1 cellular context compared by ENCODE assay signal in the genomic region with DNA sequence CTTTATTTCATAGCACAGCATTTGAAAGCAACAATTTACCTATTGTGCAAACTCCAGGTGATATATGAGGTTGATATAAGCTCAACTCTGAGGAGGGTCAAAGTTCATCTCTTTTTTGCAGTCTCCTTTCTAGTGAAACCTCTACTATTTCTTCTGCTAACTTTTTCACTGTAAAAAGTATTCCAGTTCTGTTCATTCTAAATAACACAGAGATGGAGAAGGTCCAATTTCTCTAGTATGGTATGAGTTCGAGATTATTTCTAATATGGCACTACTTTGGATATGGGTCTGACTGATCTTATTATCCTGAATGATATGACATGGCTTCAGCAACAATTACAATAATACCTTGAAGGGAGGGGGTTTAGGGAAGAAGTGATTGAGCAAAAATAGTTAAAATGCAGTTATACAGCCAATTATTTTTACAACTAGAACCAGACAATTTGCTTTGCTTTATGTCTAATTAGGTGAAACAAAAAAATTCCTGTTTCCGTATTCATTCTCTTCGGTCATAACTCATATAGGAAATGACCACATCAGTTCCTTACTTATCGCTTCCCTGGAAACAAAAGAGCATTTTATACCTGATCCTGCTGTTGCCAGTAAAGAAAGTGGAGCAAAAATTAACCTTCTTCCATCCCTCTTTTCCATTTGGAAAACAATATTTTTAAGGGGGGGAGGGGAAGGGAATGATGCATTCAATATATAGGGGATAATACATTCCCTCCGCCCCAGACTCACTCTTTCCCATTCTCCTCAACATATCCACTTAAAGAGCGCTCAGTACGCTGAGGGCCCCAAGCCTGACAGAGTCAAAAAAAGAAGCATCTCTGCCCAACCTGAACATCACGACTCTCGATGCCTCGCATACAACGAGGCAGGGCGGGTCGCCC.
TF ChIP-seq lines count a peak whose summit lies in the region.

No MANE protein-coding gene starts in this region.

TF ChIP-seq in WTC11, 78 proteins besides CTCF, POLR2A, EP300 and RAD21 (continued from another document):
- TF ChIP-seq USF1 (CRISPR knock-in tag; IDR thresholded peaks at IDR 0.05) (no peak), JAZF1 (CRISPR knock-in tag; IDR thresholded peaks at IDR 0.05) (no peak), ZNF317 (CRISPR knock-in tag; IDR thresholded peaks at IDR 0.05; ENCODE audit: borderline replicate concordance, low read depth) (no peak), EMX1 (CRISPR knock-in tag; IDR thresholded peaks at IDR 0.05) (no peak)
